ENCODE assay signal across 26 cellular contexts in genomic region chr11:31884080-31884479, GRCh38.
"Had no signal": no experiment of that assay in that cellular context is flagged by ENCODE, and none has a peak within 500 bp of the region (broad histone marks: within the 10 kb centered on the region; RNA-seq: fewer than 3 reads in every experiment).

No MANE protein-coding gene starts in this region.

- H3K27ac ChIP-seq: brain microvascular endothelial cell, coronary artery, dorsolateral prefrontal cortex had no signal

- FAIRE-seq: astrocyte, bronchial epithelial cell, frontal cortex had no signal

- DNase-seq: activated CD4-positive, alpha-beta memory T cell treated with anti-CD3 and anti-CD28 coated beads, Interleukin-2, amount 10 ng/mL, durations not matched to agents 7 days and 5 days; activated CD4-positive, alpha-beta T cell treated with anti-CD3 and anti-CD28 coated beads for 1 hour; activated CD4-positive, alpha-beta T cell treated with anti-CD3 and anti-CD28 coated beads for 4 hours; activated CD4-positive, alpha-beta T cell treated with anti-CD3 and anti-CD28 coated beads, Interleukin-2, amount 10 ng/mL, durations not matched to agents 7 days and 5 days; activated CD4-positive, alpha-beta T cell treated with anti-CD3 and anti-CD28 coated beads, Interleukin-2, amount 50 U/mL, for 4 hours; activated CD8-positive, alpha-beta memory T cell treated with anti-CD3 and anti-CD28 coated beads, Interleukin-2, amount 50 U/mL, for 48 hours; activated effector memory CD4-positive, alpha-beta T cell treated with Interleukin-2 at 50 U/mL for 16 hours; activated gamma-delta T cell treated with Interleukin-2 at 50 U/mL for 16 hours; activated naive CD4-positive, alpha-beta T cell treated with anti-CD3 and anti-CD28 coated beads, Interleukin-2, amount 50 U/mL, for 16 hours; activated naive CD4-positive, alpha-beta T cell treated with Interleukin-2 at 50 U/mL for 16 hours; activated T-cell treated with anti-CD3 and anti-CD28 coated beads for 4 hours; activated T-cell treated with anti-CD3 and anti-CD28 coated beads, Interleukin-2, amount 50 U/mL, for 4 hours; amniotic stem cell; anterior cingulate cortex; brain microvascular endothelial cell; dorsolateral prefrontal cortex; effector memory CD4-positive, alpha-beta T cell; endodermal cell; foreskin fibroblast; head of caudate nucleus; T-helper 17 cell; T1000 had no signal

- H3K4me3 ChIP-seq: coronary artery, dorsolateral prefrontal cortex had no signal

- H3K27me3 ChIP-seq: brain microvascular endothelial cell had no signal

- H3K36me3 ChIP-seq: brain microvascular endothelial cell had no signal
